ENCODE assay signal across 19 cellular contexts in the genomic region with DNA sequence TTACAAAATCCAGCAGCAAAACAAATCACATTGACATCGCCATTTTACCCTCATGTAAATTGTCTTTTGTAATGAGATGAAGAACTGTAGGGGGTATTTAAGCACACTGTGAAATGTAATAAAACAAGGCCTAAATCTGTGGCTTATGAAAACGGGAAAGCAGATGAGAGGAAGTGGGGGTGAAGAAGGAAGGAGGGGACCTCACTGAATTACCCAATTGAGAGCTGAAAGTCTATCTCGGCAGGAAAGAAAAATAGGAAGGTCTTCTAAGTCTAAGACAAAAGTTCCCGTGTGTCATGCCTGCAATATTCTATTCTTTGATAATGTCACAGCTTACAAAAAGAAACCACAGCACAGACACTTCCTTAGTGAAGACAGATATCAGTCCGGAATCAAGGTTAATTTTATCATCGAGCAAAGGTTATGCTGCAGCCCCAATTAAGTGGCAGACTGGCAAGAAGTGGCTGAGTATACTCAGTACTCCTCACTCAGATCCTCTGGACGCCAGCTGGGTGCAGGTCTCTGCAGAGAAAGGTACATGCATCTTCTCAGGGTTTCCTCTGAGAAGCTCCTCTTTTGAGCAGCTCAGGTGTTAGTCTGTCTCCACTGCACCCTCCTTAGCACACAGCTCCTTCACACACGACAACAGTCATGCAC.
DNase-seq lines count a peak whose midpoint lies in the region; ATAC-seq and TF ChIP-seq lines count a peak whose summit lies in the region.
"Had no signal": no experiment of that assay in that cellular context is flagged by ENCODE, and none has a peak within 500 bp of the region (broad histone marks: within the 10 kb centered on the region; RNA-seq: fewer than 3 reads in every experiment).

No MANE protein-coding gene starts in this region.

- H3K36me3 Mint-ChIP-seq in CD14-positive monocyte = no peaks in the 10 kb centered on the region
- no peaks in the 10 kb centered on the region for H3K36me3 Mint-ChIP-seq in activated T-helper 1 cell treated with anti-CD3 and anti-CD28 coated beads, Interleukin-12 subunit alpha, Interleukin-12 subunit beta, Interleukin-2, Interleukin-4 antibody, amounts not matched to agents 30 ng/mL and 10 ng/mL and 1 ng/mL, durations not matched to agents 14 hours and 24 hours and 36 hours (ENCODE audit: low read depth)
- H3K36me3 Mint-ChIP-seq in naive thymus-derived CD4-positive, alpha-beta T cell = peaks cover 0 to 4% (median 0%) of the 10 kb centered on the region in 5 donors

- peaks cover 0 to 4% of the 10 kb centered on the region in 2 donors for H3K4me1 ChIP-seq in naive thymus-derived CD4-positive, alpha-beta T cell (ENCODE audit: control insufficient read depth in 2 of 2, insufficient read depth in 2 of 2, low read length in 2 of 2)

- peak overlapping the region; percentile 72 to 92 (median 88) for H3K27ac Mint-ChIP-seq in CD14-positive monocyte
- H3K27ac Mint-ChIP-seq in activated T-helper 1 cell treated with anti-CD3 and anti-CD28 coated beads, Interleukin-12 subunit alpha, Interleukin-12 subunit beta, Interleukin-2, Interleukin-4 antibody, amounts not matched to agents 30 ng/mL and 10 ng/mL and 1 ng/mL, durations not matched to agents 14 hours and 24 hours and 36 hours = no peak overlapping the region
- peak overlapping the region in 5 of 9 donors; percentile 18 to 91 (median 51) for H3K27ac Mint-ChIP-seq in naive thymus-derived CD4-positive, alpha-beta T cell
- H3K27ac Mint-ChIP-seq: activated CD4-positive, alpha-beta T cell treated with anti-CD3 and anti-CD28 coated beads for 36 hours; progenitor cell of endocrine pancreas had no signal

- TF ChIP-seq CTCF in CD14-positive monocyte (IDR thresholded peaks at IDR 0.05) = no peak

- peak overlapping the region; percentile 42 to 80 for H3K4me3 Mint-ChIP-seq in CD14-positive monocyte
- H3K4me3 Mint-ChIP-seq in activated T-helper 1 cell treated with anti-CD3 and anti-CD28 coated beads, Interleukin-12 subunit alpha, Interleukin-12 subunit beta, Interleukin-2, Interleukin-4 antibody, amounts not matched to agents 30 ng/mL and 10 ng/mL and 1 ng/mL, durations not matched to agents 14 hours and 24 hours and 36 hours = peak overlapping the region; percentile 17
- peak overlapping the region in 9 of 10 donors; percentile 10 to 71 (median 53) for H3K4me3 Mint-ChIP-seq in naive thymus-derived CD4-positive, alpha-beta T cell
- H3K4me3 Mint-ChIP-seq: activated CD4-positive, alpha-beta T cell treated with anti-CD3 and anti-CD28 coated beads for 36 hours had no signal

- H3K36me3 ChIP-seq in naive thymus-derived CD4-positive, alpha-beta T cell (ENCODE audit: control insufficient read depth in 2 of 3, insufficient read depth in 3 of 3, low read length in 3 of 3) = no peaks in the 10 kb centered on the region
- H3K36me3 ChIP-seq: spleen had no signal

- H3K4me1 Mint-ChIP-seq in CD14-positive monocyte = peaks cover 37% of the 10 kb centered on the region
- no peaks in the 10 kb centered on the region for H3K4me1 Mint-ChIP-seq in activated T-helper 1 cell treated with anti-CD3 and anti-CD28 coated beads, Interleukin-12 subunit alpha, Interleukin-12 subunit beta, Interleukin-2, Interleukin-4 antibody, amounts not matched to agents 30 ng/mL and 10 ng/mL and 1 ng/mL, durations not matched to agents 14 hours and 24 hours and 36 hours (ENCODE audit: low read depth)
- peaks cover 0 to 29% (median 9%) of the 10 kb centered on the region in 7 donors for H3K4me1 Mint-ChIP-seq in naive thymus-derived CD4-positive, alpha-beta T cell

- H3K9me3 Mint-ChIP-seq in CD14-positive monocyte = peaks cover 0 to 4% (median under 1%) of the 10 kb centered on the region in 7 donors
- H3K9me3 Mint-ChIP-seq in activated T-helper 1 cell treated with anti-CD3 and anti-CD28 coated beads, Interleukin-12 subunit alpha, Interleukin-12 subunit beta, Interleukin-2, Interleukin-4 antibody, amounts not matched to agents 30 ng/mL and 10 ng/mL and 1 ng/mL, durations not matched to agents 14 hours and 24 hours and 36 hours = no peaks in the 10 kb centered on the region
- peaks cover 0 to 4% (median 0%) of the 10 kb centered on the region in 11 donors for H3K9me3 Mint-ChIP-seq in naive thymus-derived CD4-positive, alpha-beta T cell

- ATAC-seq in naive thymus-derived CD4-positive, alpha-beta T cell = peak; percentile 53
- ATAC-seq in GM18858 (IDR thresholded peaks at IDR 0.05; ENCODE audit: unreplicated experiment) (no peak), GM19463 (IDR thresholded peaks at IDR 0.05; ENCODE audit: unreplicated experiment) (no peak)
- ATAC-seq: activated CD4-positive, alpha-beta T cell treated with anti-CD3 and anti-CD28 coated beads for 36 hours; left colon had no signal

- no peak overlapping the region for H3K4me3 ChIP-seq in Jurkat, Clone E6-1 (ENCODE audit: low read length)
- no peak overlapping the region for H3K4me3 ChIP-seq in naive thymus-derived CD4-positive, alpha-beta T cell (ENCODE audit: low read length)
- H3K4me3 ChIP-seq: spleen had no signal

- no peak for DNase-seq in CD14-positive monocyte (ENCODE audit: low spot score)
- peak; percentile 14 for DNase-seq in Jurkat, Clone E6-1 (ENCODE audit: low read depth, low spot score)
- DNase-seq in activated T-helper 1 cell treated with anti-CD3 and anti-CD28 coated beads, Interleukin-12 subunit alpha, Interleukin-12 subunit beta, Interleukin-2, Interleukin-4 antibody, amounts not matched to agents 30 ng/mL and 10 ng/mL and 1 ng/mL, durations not matched to agents 14 hours and 24 hours and 36 hours (ENCODE audit: low spot score) = no peak
- no peak for DNase-seq in naive thymus-derived CD4-positive, alpha-beta T cell
- no peak for DNase-seq in germinal center (ENCODE audit: low spot score)
- no peak for DNase-seq in SW 1271 (lab: John Stamatoyannopoulos, UW)
- DNase-seq: activated CD4-positive, alpha-beta T cell treated with anti-CD3 and anti-CD28 coated beads for 36 hours; activated CD8-positive, alpha-beta memory T cell treated with anti-CD3 and anti-CD28 coated beads, Interleukin-2, amount 50 U/mL, for 4 hours; activated gamma-delta T cell treated with Interleukin-2 at 50 U/mL for 16 hours; aorta; left colon; NCI-H1694; NCI-H345; NK-92 treated with Interleukin-12 subunit alpha and Interleukin-12 subunit beta, amount 100 ng/mL, for 24 hours; spleen had no signal

- CTCF ChIA-PET in naive thymus-derived CD4-positive, alpha-beta T cell (lab: Charles Lee) = no interaction called here

- H3K27me3 Mint-ChIP-seq in CD14-positive monocyte (ENCODE audit: low read depth in 3 of 3) = peaks cover 0 to 2% (median 1%) of the 10 kb centered on the region in 3 donors
- peaks cover 2% of the 10 kb centered on the region for H3K27me3 Mint-ChIP-seq in activated T-helper 1 cell treated with anti-CD3 and anti-CD28 coated beads, Interleukin-12 subunit alpha, Interleukin-12 subunit beta, Interleukin-2, Interleukin-4 antibody, amounts not matched to agents 30 ng/mL and 10 ng/mL and 1 ng/mL, durations not matched to agents 14 hours and 24 hours and 36 hours (ENCODE audit: insufficient read depth)
- H3K27me3 Mint-ChIP-seq in naive thymus-derived CD4-positive, alpha-beta T cell = peaks cover 0 to 10% (median 4%) of the 10 kb centered on the region in 5 donors

- H3K27me3 ChIP-seq in naive thymus-derived CD4-positive, alpha-beta T cell (ENCODE audit: control insufficient read depth in 2 of 2, insufficient read depth in 2 of 2, low read length in 2 of 2) = no peaks in the 10 kb centered on the region

- POLR2A ChIA-PET in naive thymus-derived CD4-positive, alpha-beta T cell (lab: Charles Lee) = no interaction called here

- no peaks in the 10 kb centered on the region for H3K9me3 ChIP-seq in naive thymus-derived CD4-positive, alpha-beta T cell (ENCODE audit: control insufficient read depth in 2 of 3, low read length in 3 of 3)

- intact Hi-C loops in CD14-positive monocyte (cut with micrococcal nuclease) = no loop called here
- intact Hi-C loops in activated T-helper 1 cell treated with anti-CD3 and anti-CD28 coated beads, Interleukin-12 subunit alpha, Interleukin-12 subunit beta, Interleukin-2, Interleukin-4 antibody, amounts not matched to agents 30 ng/mL and 10 ng/mL and 1 ng/mL, durations not matched to agents 14 hours and 24 hours and 36 hours (cut with micrococcal nuclease) = no loop called here
- intact Hi-C loops in naive thymus-derived CD4-positive, alpha-beta T cell (cut with micrococcal nuclease) = no loop called here

- no peak overlapping the region for H3K27ac ChIP-seq in naive thymus-derived CD4-positive, alpha-beta T cell (ENCODE audit: low read depth, low read length)
- H3K27ac ChIP-seq: KMS-11 had no signal
